In the genomic region with DNA sequence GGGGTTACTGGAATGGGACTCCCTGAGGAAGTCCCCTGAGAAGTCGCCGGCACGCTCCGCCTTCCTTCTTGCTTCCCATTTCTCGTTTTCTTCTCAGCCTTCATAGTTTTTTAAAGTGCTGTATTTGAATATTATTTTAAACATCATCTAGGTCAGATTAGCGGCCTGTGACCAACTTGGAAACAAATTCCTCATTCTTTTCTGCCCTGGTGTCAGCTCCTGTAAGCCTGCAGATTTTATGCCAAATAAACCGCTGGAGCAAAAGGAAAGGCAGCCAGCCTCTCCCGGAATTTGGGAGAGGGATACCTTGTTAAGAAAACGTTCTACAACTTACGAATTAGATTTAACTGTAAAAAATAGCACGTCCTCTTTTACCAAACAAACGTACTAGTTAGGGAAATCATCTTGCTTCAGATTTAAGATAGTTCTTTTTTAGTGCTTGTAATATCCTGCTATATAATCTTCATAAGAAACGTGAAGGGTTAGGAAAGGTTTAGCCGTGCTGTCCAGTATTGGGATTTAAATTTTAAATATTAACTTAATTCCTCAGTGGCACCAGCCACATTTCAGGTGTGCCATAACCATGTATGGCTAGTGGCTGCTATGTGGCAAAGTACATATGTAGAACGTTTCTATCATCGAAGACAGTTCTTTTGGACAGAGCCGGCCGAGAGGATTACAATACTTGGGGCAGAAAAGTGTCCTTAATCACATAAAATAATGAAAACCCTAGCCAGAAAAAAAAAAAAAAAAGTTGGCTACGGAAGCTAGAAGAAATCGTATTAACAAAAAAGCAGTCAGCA, we compare ENCODE assay signal across 7 cellular contexts. TPM values are rescaled to one million over a fixed set of nuclear protein-coding genes. Genes with fewer than 3 reads are reported as not detected.
DNase-seq lines count a peak whose midpoint lies in the region; ATAC-seq and TF ChIP-seq lines count a peak whose summit lies in the region.

No MANE protein-coding gene starts in this region.

- H3K9me2 ChIP-seq in GM23248 (ENCODE audit: insufficient read depth): no peaks in the 10 kb centered on the region

- H3K4me1 ChIP-seq in GM23248 (ENCODE audit: insufficient read depth) (peaks cover 15% of the 10 kb centered on the region), OCI-LY3 (ENCODE audit: low read length) (peaks cover 45% of the 10 kb centered on the region), osteoblast (ENCODE audit: insufficient read depth, low read length) (peaks cover 21% of the 10 kb centered on the region)

- peaks cover 12% of the 10 kb centered on the region; the same call in 1 of the 2 replicates for H3F3A ChIP-seq in GM23248 (ENCODE audit: insufficient read depth)

- peak overlapping the region; percentile 48 for H3K27ac ChIP-seq in GM23248
- peak overlapping the region; percentile 44 for H3K27ac ChIP-seq in OCI-LY3 (ENCODE audit: low read length)
- H3K27ac ChIP-seq in osteoblast (ENCODE audit: low read depth, low read length): peak overlapping the region; percentile 34

- no peak for ATAC-seq in HG02588 (IDR thresholded peaks at IDR 0.05; ENCODE audit: unreplicated experiment)
- ATAC-seq in GM21619 (IDR thresholded peaks at IDR 0.05; ENCODE audit: unreplicated experiment): no peak

- H3K4me2 ChIP-seq in GM23248 (ENCODE audit: unreplicated experiment) (peak overlapping the region; percentile 99), OCI-LY3 (ENCODE audit: low read length) (peak overlapping the region; percentile 94), osteoblast (ENCODE audit: insufficient read depth, low read length) (peak overlapping the region; percentile 99)

- H2AFZ ChIP-seq in GM23248 (peak overlapping the region; percentile 88), OCI-LY3 (ENCODE audit: low read depth, low read length) (peak overlapping the region; percentile 61), osteoblast (ENCODE audit: low read length) (peak overlapping the region; percentile 82)

- H3K79me2 ChIP-seq in GM23248 (ENCODE audit: insufficient read depth): peaks cover 59% of the 10 kb centered on the region
- peaks cover 38% of the 10 kb centered on the region for H3K79me2 ChIP-seq in OCI-LY3 (ENCODE audit: low read length)
- peaks cover 38% of the 10 kb centered on the region for H3K79me2 ChIP-seq in osteoblast (ENCODE audit: insufficient read depth, low read length)

- peak; percentile 49 for DNase-seq in GM23248
- DNase-seq in endothelial cell (ENCODE audit: low spot score): no peak
- DNase-seq in osteoblast (ENCODE audit: insufficient read length, low spot score, missing footprints): peak; percentile 77
- no peak for DNase-seq in iPS-NIHi7 (ENCODE audit: extremely low spot score)

- in situ Hi-C loops in GM23248 (cut with MboI): no loop called here

- H3K4me3 ChIP-seq in GM23248 (peak overlapping the region; percentile 98), OCI-LY3 (ENCODE audit: low read length) (peak overlapping the region; percentile 85), osteoblast (ENCODE audit: insufficient read depth, low read length) (peak overlapping the region; percentile 86)

- H3K9me3 Mint-ChIP-seq in endothelial cell (ENCODE audit: unreplicated experiment): no peaks in the 10 kb centered on the region

- no peaks in the 10 kb centered on the region for H3K9me3 ChIP-seq in GM23248 (ENCODE audit: low read depth)
- no peaks in the 10 kb centered on the region for H3K9me3 ChIP-seq in OCI-LY3 (ENCODE audit: insufficient read depth, low read length)
- no peaks in the 10 kb centered on the region for H3K9me3 ChIP-seq in osteoblast (ENCODE audit: low read depth, low read length)

- WGBS in GM23248 (ENCODE audit: low coverage in 1 of 2, low lambda C conversion rate in 2 of 2, missing lambda C conversion rate in 2 of 2), 2 experiments: 18 to 20% methylated on average over 19 to 20 of the region's 20 CpGs

- peak overlapping the region; percentile 49 for H3K27ac Mint-ChIP-seq in endothelial cell (ENCODE audit: unreplicated experiment)

- peak overlapping the region; percentile 94 for H3K4me3 Mint-ChIP-seq in endothelial cell (ENCODE audit: unreplicated experiment)

- no peak for TF ChIP-seq CTCF in OCI-LY3 (IDR thresholded peaks at IDR 0.05; ENCODE audit: low read depth, low read length)
- TF ChIP-seq CTCF in endothelial cell (IDR thresholded peaks at IDR 0.05; ENCODE audit: unreplicated experiment): no peak
- TF ChIP-seq CTCF in osteoblast (IDR thresholded peaks at IDR 0.05; ENCODE audit: extremely low read depth, low read depth, low read length): no peak

- peaks cover 14% of the 10 kb centered on the region for H3K36me3 Mint-ChIP-seq in endothelial cell (ENCODE audit: low read depth, unreplicated experiment)

- no peaks in the 10 kb centered on the region for H4K20me1 ChIP-seq in GM23248 (ENCODE audit: insufficient read depth)
- H4K20me1 ChIP-seq in OCI-LY3 (ENCODE audit: insufficient read depth, low read length): peaks cover 21% of the 10 kb centered on the region
- H4K20me1 ChIP-seq in osteoblast (ENCODE audit: insufficient read depth, low read length): peaks cover 30% of the 10 kb centered on the region

- peaks cover 16% of the 10 kb centered on the region for H3K4me1 Mint-ChIP-seq in endothelial cell (ENCODE audit: unreplicated experiment)

- H3K27me3 ChIP-seq in GM23248 (replicated peaks; ENCODE audit: insufficient read depth) (no peaks in the 10 kb centered on the region), OCI-LY3 (ENCODE audit: low read depth, low read length) (no peaks in the 10 kb centered on the region), osteoblast (ENCODE audit: insufficient read depth, low read length) (no peaks in the 10 kb centered on the region)

- peaks cover 6% of the 10 kb centered on the region for H3K27me3 Mint-ChIP-seq in endothelial cell (ENCODE audit: unreplicated experiment)

- H3K9ac ChIP-seq in GM23248: peak overlapping the region; percentile 95
- peak overlapping the region; percentile 76 for H3K9ac ChIP-seq in OCI-LY3 (ENCODE audit: low read length)

- H3K36me3 ChIP-seq in GM23248 (ENCODE audit: low read depth) (no peaks in the 10 kb centered on the region), OCI-LY3 (replicated peaks; ENCODE audit: low read depth, low read length) (no peaks in the 10 kb centered on the region), osteoblast (ENCODE audit: insufficient read depth, low read length) (no peaks in the 10 kb centered on the region)

RNA-seq across cellular contexts. Expression of a gene that starts 0.7 kb away (rescaled TPM):
- total RNA-seq in GM23248 (2014; rRNA removed; shearing (Covaris generic)): 18.4 and 36.9 TPM in 2 replicates
- 30.5 and 30.6 TPM in 2 replicates for polyA plus RNA-seq in GM23248 (2016; fragmentation: Nextera tagmentation; extraction: Ambion mirVana)
- total RNA-seq in endothelial cell (ENCODE audit: unreplicated experiment) (23.9 TPM), osteoblast (34.2 and 37.6 TPM in 2 replicates)

Comparison
In these comparisons a context has a peak if more than half of its experiments do, and no peak if none do; other contexts are left out.
1. DNase-seq: peak in GM23248 (single experiment) and osteoblast (single experiment); none in endothelial cell (single experiment) and iPS-NIHi7 (single experiment).
2. Peak in every context shown above with its lines, with median percentiles within 50 percentile points of each other: H2AFZ ChIP-seq, H3K27ac ChIP-seq, H3K4me2 ChIP-seq and H3K4me3 ChIP-seq.